1 cellular context compared by ENCODE assay signal in genomic region chr6:33144373-33144772, GRCh38.
TF ChIP-seq lines count a peak whose summit lies in the region.

No MANE protein-coding gene starts in this region.

TF ChIP-seq in GM12878, 131 proteins besides CTCF, POLR2A, EP300 and RAD21:
- no peak for TF ChIP-seq PAX5 (IDR thresholded peaks at IDR 0.05; ENCODE audit: borderline replicate concordance, low read depth, low read length)
- no peak for TF ChIP-seq BRCA1 (IDR thresholded peaks at IDR 0.05; ENCODE audit: low read depth, low read length)
- peak in 1 of 2 experiments; percentile 32; a peak in 2 of 4 replicates for TF ChIP-seq IKZF2 (IDR thresholded peaks at IDR 0.05)
- TF ChIP-seq, protein P1, sequence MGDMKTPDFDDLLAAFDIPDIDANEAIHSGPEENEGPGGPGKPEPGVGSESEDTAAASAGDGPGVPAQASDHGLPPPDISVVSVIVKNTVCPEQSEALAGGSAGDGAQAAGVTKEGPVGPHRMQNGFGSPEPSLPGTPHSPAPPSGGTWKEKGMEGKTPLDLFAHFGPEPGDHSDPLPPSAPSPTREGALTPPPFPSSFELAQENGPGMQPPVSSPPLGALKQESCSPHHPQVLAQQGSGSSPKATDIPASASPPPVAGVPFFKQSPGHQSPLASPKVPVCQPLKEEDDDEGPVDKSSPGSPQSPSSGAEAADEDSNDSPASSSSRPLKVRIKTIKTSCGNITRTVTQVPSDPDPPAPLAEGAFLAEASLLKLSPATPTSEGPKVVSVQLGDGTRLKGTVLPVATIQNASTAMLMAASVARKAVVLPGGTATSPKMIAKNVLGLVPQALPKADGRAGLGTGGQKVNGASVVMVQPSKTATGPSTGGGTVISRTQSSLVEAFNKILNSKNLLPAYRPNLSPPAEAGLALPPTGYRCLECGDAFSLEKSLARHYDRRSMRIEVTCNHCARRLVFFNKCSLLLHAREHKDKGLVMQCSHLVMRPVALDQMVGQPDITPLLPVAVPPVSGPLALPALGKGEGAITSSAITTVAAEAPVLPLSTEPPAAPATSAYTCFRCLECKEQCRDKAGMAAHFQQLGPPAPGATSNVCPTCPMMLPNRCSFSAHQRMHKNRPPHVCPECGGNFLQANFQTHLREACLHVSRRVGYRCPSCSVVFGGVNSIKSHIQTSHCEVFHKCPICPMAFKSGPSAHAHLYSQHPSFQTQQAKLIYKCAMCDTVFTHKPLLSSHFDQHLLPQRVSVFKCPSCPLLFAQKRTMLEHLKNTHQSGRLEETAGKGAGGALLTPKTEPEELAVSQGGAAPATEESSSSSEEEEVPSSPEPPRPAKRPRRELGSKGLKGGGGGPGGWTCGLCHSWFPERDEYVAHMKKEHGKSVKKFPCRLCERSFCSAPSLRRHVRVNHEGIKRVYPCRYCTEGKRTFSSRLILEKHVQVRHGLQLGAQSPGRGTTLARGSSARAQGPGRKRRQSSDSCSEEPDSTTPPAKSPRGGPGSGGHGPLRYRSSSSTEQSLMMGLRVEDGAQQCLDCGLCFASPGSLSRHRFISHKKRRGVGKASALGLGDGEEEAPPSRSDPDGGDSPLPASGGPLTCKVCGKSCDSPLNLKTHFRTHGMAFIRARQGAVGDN (IDR thresholded peaks at IDR 0.05), result 0 out of 2 replicates have a peak, but pooled peaks have one; percentile 28
- no peak for TF ChIP-seq TCF7 (IDR thresholded peaks at IDR 0.05; ENCODE audit: borderline replicate concordance)
- TF ChIP-seq BHLHE40 (IDR thresholded peaks at IDR 0.05; ENCODE audit: borderline replicate concordance in 1 of 2, low read depth in 2 of 2, low read length in 1 of 2), result peak in 1 of 2 experiments; percentile 61; a peak in 1 of 4 replicates
- TF ChIP-seq CBFB (IDR thresholded peaks at IDR 0.05; ENCODE audit: low read depth), result no peak
- no peak for TF ChIP-seq ZBED1 (IDR thresholded peaks at IDR 0.05; ENCODE audit: borderline replicate concordance)
- no peak for TF ChIP-seq SIX5 (IDR thresholded peaks at IDR 0.05; ENCODE audit: low read depth, low read length, severe bottlenecking)
- 0 out of 2 replicates have a peak, but pooled peaks have one; percentile 23 for TF ChIP-seq IKZF1 (conservative IDR thresholded peaks at IDR 0.05)
- no peak for TF ChIP-seq TAF1 (IDR thresholded peaks at IDR 0.05; ENCODE audit: borderline replicate concordance, low read depth, low read length)
- TF ChIP-seq RUNX3 (IDR thresholded peaks at IDR 0.05; ENCODE audit: low read length), result peak; percentile 32
- TF ChIP-seq EGR1 (IDR thresholded peaks at IDR 0.05; ENCODE audit: borderline replicate concordance in 1 of 2, low read depth in 2 of 2, low read length in 2 of 2), result no peak
